In the genomic region with DNA sequence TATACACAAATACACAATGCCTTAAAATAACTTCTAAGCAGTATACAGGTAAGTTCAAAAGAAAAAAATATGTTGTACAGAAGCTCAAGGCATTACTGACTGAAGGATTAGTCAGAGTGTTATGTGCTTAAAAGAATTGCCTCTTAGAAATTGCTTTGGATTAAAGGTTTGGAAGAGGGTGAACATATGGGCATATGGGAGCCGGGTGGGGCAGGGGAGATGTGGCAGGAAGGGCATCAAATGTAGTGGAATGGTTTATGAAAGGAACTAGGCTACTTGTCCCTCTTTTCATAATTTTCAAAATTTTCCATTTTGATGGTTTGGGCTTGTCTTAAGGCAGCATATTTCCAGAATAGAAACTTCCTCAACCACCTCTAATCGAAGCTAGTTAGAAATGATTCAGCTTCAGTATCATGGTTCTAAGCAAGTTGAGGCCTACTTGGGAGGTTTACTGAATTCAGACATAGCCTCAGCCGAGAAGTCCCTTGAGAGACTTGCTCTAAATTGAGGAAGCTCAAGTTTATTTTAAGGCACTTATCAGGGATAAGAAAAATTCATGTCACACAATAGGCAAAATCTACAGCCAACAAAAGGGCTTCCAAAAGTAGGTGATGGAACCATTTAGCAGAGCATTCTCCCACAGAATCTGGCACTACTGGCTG, we compare ENCODE assay signal across 19 cellular contexts.
"Had no signal": no experiment of that assay in that cellular context is flagged by ENCODE, and none has a peak within 500 bp of the region (broad histone marks: within the 10 kb centered on the region; RNA-seq: fewer than 3 reads in every experiment).

No MANE protein-coding gene starts in this region.

- H3K36me3 Mint-ChIP-seq: activated CD8-positive, alpha-beta memory T cell treated with anti-CD3 and anti-CD28 coated beads, Interleukin-2, amount 10 ng/mL, durations not matched to agents 7 days and 5 days had no signal

- H3K4me1 Mint-ChIP-seq: activated CD4-positive, alpha-beta memory T cell treated with anti-CD3 and anti-CD28 coated beads, Interleukin-2, amount 10 ng/mL, durations not matched to agents 7 days and 5 days; activated CD4-positive, alpha-beta T cell treated with anti-CD3 and anti-CD28 coated beads for 36 hours; activated CD8-positive, alpha-beta memory T cell treated with anti-CD3 and anti-CD28 coated beads, Interleukin-2, amount 10 ng/mL, durations not matched to agents 7 days and 5 days had no signal

- H3K4me3 Mint-ChIP-seq: activated CD4-positive, alpha-beta memory T cell treated with anti-CD3 and anti-CD28 coated beads, Interleukin-2, amount 10 ng/mL, durations not matched to agents 7 days and 5 days; activated CD4-positive, alpha-beta T cell treated with anti-CD3 and anti-CD28 coated beads for 36 hours; activated CD8-positive, alpha-beta memory T cell treated with anti-CD3 and anti-CD28 coated beads, Interleukin-2, amount 10 ng/mL, durations not matched to agents 7 days and 5 days; stimulated activated naive CD8-positive, alpha-beta T cell treated with anti-CD3 and anti-CD28 coated beads, Interleukin-15, Interleukin-2, amounts not matched to agents 100 ng/mL and 50 ng/mL, for 24 hours had no signal

- H3K27me3 Mint-ChIP-seq: activated CD4-positive, alpha-beta T cell treated with anti-CD3 and anti-CD28 coated beads for 36 hours had no signal

- DNase-seq: activated CD4-positive, alpha-beta memory T cell treated with anti-CD3 and anti-CD28 coated beads, Interleukin-2, amount 10 ng/mL, durations not matched to agents 7 days and 5 days; activated CD4-positive, alpha-beta T cell treated with anti-CD3 and anti-CD28 coated beads for 36 hours; activated CD8-positive, alpha-beta memory T cell treated with anti-CD3 and anti-CD28 coated beads, Interleukin-2, amount 10 ng/mL, durations not matched to agents 7 days and 5 days; activated naive CD4-positive, alpha-beta T cell treated with Interleukin-2 at 50 U/mL for 16 hours; central memory CD4-positive, alpha-beta T cell; colonic mucosa; foreskin melanocyte; glutamatergic neuron; hypothalamus; islet precursor cell; left colon; midbrain; occipital lobe; stimulated activated CD4-positive, alpha-beta T cell treated with anti-CD3 and anti-CD28 coated beads, Interleukin-12 subunit alpha, Interleukin-12 subunit beta, amount 100 ng/mL, for 4 hours; stimulated activated CD4-positive, alpha-beta T cell treated with anti-CD3 and anti-CD28 coated beads, Interleukin-1b, Interleukin-23, amount 100 ng/mL, for 48 hours; T-helper 1 cell; T-helper 9 cell had no signal

- FAIRE-seq: urothelium cell line had no signal

- ATAC-seq: activated CD4-positive, alpha-beta T cell treated with anti-CD3 and anti-CD28 coated beads for 36 hours; activated CD8-positive, alpha-beta memory T cell treated with anti-CD3 and anti-CD28 coated beads, Interleukin-2, amount 10 ng/mL, durations not matched to agents 7 days and 5 days; left colon had no signal

- H3K27ac Mint-ChIP-seq: activated CD4-positive, alpha-beta memory T cell treated with anti-CD3 and anti-CD28 coated beads, Interleukin-2, amount 10 ng/mL, durations not matched to agents 7 days and 5 days; activated CD4-positive, alpha-beta T cell treated with anti-CD3 and anti-CD28 coated beads for 36 hours; activated CD8-positive, alpha-beta memory T cell treated with anti-CD3 and anti-CD28 coated beads, Interleukin-2, amount 10 ng/mL, durations not matched to agents 7 days and 5 days; stimulated activated naive CD8-positive, alpha-beta T cell treated with anti-CD3 and anti-CD28 coated beads, Interleukin-15, Interleukin-2, amounts not matched to agents 100 ng/mL and 50 ng/mL, for 24 hours had no signal

- H3K9me3 Mint-ChIP-seq: activated CD4-positive, alpha-beta memory T cell treated with anti-CD3 and anti-CD28 coated beads, Interleukin-2, amount 10 ng/mL, durations not matched to agents 7 days and 5 days; stimulated activated naive CD8-positive, alpha-beta T cell treated with anti-CD3 and anti-CD28 coated beads, Interleukin-15, Interleukin-2, amounts not matched to agents 100 ng/mL and 50 ng/mL, for 24 hours had no signal
